Comparison of ENCODE assay signal across 8 cellular contexts in the genomic region with DNA sequence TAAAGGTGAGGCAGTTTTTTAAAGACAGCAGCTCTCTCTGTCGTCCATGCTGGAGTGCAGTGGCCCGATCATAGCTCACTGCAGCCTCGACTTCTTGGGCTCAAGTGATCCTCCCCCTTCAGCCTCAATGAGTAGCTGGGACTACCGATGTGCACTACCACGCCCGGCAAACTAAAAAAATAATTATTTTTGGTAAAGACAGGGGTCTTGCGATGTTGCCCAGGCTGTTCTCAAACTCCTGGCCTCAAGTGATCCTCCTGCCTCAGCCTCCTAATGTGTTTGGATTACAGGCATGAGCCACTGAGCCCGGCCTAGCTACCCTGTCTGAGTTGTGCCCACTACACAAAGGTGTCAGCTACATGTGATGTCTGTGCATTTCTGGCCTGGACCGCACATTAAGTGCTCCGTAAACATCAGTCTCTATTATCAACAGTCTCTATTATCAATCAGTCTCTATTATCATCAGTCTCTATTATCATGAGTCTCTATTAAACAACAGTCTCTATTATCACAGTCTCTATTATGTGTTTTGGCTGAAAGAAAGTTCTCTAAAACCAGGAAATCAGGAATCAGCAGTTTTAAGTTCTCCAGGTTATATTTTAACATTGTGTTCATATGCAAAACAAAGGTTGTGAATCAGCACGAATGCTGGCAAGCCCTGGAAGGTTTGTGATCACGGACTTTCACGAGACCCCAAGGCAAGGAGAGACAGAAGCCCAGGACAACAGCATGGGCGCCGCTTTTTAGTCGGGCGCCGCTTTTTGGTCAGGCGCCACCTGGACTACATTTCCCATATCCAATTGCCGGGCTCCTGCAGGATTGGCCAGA. TPM values are rescaled to one million over a fixed set of nuclear protein-coding genes. Genes with fewer than 3 reads are reported as not detected.
DNase-seq lines count a peak whose midpoint lies in the region; ATAC-seq and TF ChIP-seq lines count a peak whose summit lies in the region.

No MANE protein-coding gene starts in this region.

- H3K27me3 Mint-ChIP-seq in CD14-positive monocyte (ENCODE audit: low read depth in 3 of 3), result peaks cover 1 to 5% (median 4%) of the 10 kb centered on the region in 3 donors
- H3K27me3 Mint-ChIP-seq in nephron (ENCODE audit: low read depth), result peaks cover 3% of the 10 kb centered on the region

- H3K4me1 ChIP-seq in Loucy (ENCODE audit: insufficient read depth, low read length, poor library complexity, severe bottlenecking), result peaks cover 28% of the 10 kb centered on the region

- TF ChIP-seq POLR2A in erythroblast (IDR thresholded peaks at IDR 0.05; ENCODE audit: low read length), result no peak

- peaks cover 4% of the 10 kb centered on the region for H4K20me1 ChIP-seq in Loucy (ENCODE audit: insufficient read depth, low read length, poor library complexity, severe bottlenecking)

- DNase-seq in CD14-positive monocyte (ENCODE audit: low spot score) (no peak), coronary artery (ENCODE audit: low spot score) (no peak), erythroblast (lab: John Stamatoyannopoulos, UW) (no peak), HPDE6-E6E7 (ENCODE audit: extremely low spot score) (no peak), ACHN (no peak)

- TF ChIP-seq CTCF in CD14-positive monocyte (IDR thresholded peaks at IDR 0.05) (no peak), Loucy (conservative IDR thresholded peaks at IDR 0.05; ENCODE audit: low read length) (no peak), coronary artery (IDR thresholded peaks at IDR 0.05) (no peak), nephron (IDR thresholded peaks at IDR 0.05; ENCODE audit: unreplicated experiment in 3 of 3) (no peak)

- H3F3A ChIP-seq in Loucy (ENCODE audit: low read depth), result no peaks in the 10 kb centered on the region

- H3K4me1 Mint-ChIP-seq in CD14-positive monocyte (peaks cover 12% of the 10 kb centered on the region), nephron (peaks cover 12% of the 10 kb centered on the region)

- no peak for ATAC-seq in GM18909 (IDR thresholded peaks at IDR 0.05; ENCODE audit: poor library complexity, unreplicated experiment)

- H3K4me3 Mint-ChIP-seq in CD14-positive monocyte, result peak overlapping the region; percentile 90 to 95
- peak overlapping the region; percentile 90 to 93 (median 93) for H3K4me3 Mint-ChIP-seq in nephron

- H3K9ac ChIP-seq in Loucy (ENCODE audit: low read depth, low read length, poor library complexity, severe bottlenecking), result peak overlapping the region; percentile 78

- no peaks in the 10 kb centered on the region for H3K36me3 ChIP-seq in Loucy (ENCODE audit: insufficient read depth, low read length)

- peaks cover 6% of the 10 kb centered on the region; the same call in 1 of the 2 replicates for H3K9me3 ChIP-seq in Loucy (ENCODE audit: insufficient read depth, low read depth, low read length)

- intact Hi-C loops in CD14-positive monocyte (cut with micrococcal nuclease), result loop anchor here (10.0 kb wide), 2 partner anchors 904 to 914 kb away; partner anchors contain the start of genes MON1B (in 1 of the 2) and SYCE1L (in 1 of the 2)

- in situ Hi-C loops in ACHN (cut with HindIII; ENCODE audit: low pct_ligation_motif_present, low pct_unique_long_range_greater_than_20kb, low sequenced_read_pairs), result no loop called here

- H3K36me3 Mint-ChIP-seq in CD14-positive monocyte, result peaks cover 0 to 3% of the 10 kb centered on the region in 2 donors
- peaks cover 5% of the 10 kb centered on the region for H3K36me3 Mint-ChIP-seq in nephron (ENCODE audit: low read depth)

- peak overlapping the region; percentile 92 for H3K4me2 ChIP-seq in Loucy (ENCODE audit: low read depth, low read length, poor library complexity, severe bottlenecking)

- H3K79me2 ChIP-seq in Loucy (ENCODE audit: insufficient read depth, low read length), result peaks cover 26% of the 10 kb centered on the region

- no peaks in the 10 kb centered on the region for H3K27me3 ChIP-seq in Loucy (ENCODE audit: insufficient read depth, low read length, poor library complexity, severe bottlenecking)

- H2AFZ ChIP-seq in Loucy (ENCODE audit: low read length), result peak overlapping the region; percentile 99

- peak overlapping the region; percentile 86 to 93 for H3K27ac ChIP-seq in coronary artery

- H3K9me3 Mint-ChIP-seq in CD14-positive monocyte, result peaks cover 0 to 5% (median 0%) of the 10 kb centered on the region in 7 donors
- peaks cover 5% of the 10 kb centered on the region for H3K9me3 Mint-ChIP-seq in nephron

- peak overlapping the region; percentile 83 to 94 (median 92) for H3K27ac Mint-ChIP-seq in CD14-positive monocyte
- peak overlapping the region; percentile 86 to 92 (median 90) for H3K27ac Mint-ChIP-seq in nephron

- no peaks in the 10 kb centered on the region for H3K9me2 ChIP-seq in Loucy (replicated peaks; ENCODE audit: low read depth, low read length)

- H3K4me3 ChIP-seq in Loucy (ENCODE audit: low read length, poor library complexity, severe bottlenecking) (peak overlapping the region; percentile 77), coronary artery (peak overlapping the region; percentile 89)

RNA-seq across cellular contexts. Expression of gene WWOX, which starts 0.7 kb away (rescaled TPM):
- polyA plus RNA-seq in CD14-positive monocyte, result 1 to 10 TPM; 4.0 to 6.3 TPM
